ENCODE assay signal across 8 cellular contexts in the genomic region with DNA sequence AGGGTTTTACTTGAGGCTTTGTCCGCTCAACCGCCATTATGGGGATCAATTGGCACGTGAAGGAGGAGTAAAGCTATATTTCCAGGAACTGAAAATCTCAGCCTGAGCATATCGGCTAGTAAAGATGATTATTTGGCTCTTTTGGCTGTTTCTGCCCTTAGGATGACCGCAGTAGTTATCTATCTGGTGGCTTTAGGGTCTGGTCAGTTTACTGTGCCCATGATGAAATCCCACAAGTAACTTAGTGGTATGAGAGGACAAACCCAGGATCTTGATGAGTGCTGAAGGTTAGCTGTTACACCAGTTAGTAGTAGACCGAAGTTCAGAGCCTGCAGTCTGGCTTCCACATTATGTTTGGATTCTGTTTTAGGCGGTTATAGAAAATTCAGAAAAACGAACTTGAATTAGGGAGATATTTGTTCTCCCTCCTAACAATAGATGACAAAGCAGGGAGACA. TPM values are rescaled to one million over a fixed set of nuclear protein-coding genes. Genes with fewer than 3 reads are reported as not detected.
A peak's percentile ranks its signal among the peaks of the same experiment; 100 is the strongest.
DNase-seq lines count a peak whose midpoint lies in the region; ATAC-seq and TF ChIP-seq lines count a peak whose summit lies in the region.

No MANE protein-coding gene starts in this region.

- intact Hi-C loops in esophagus muscularis mucosa (cut with DNase I) (no loop called here), prostate gland (cut with DNase I) (no loop called here)

- TF ChIP-seq CTCF in RWPE1 (conservative IDR thresholded peaks at IDR 0.05; ENCODE audit: low read depth) = no peak
- no peak for TF ChIP-seq CTCF in esophagus muscularis mucosa (IDR thresholded peaks at IDR 0.05)
- TF ChIP-seq CTCF in prostate gland (IDR thresholded peaks at IDR 0.05) = no peak

- H3K27me3 ChIP-seq in H7 (ENCODE audit: control insufficient read depth, insufficient read depth, low read length) (no peaks in the 10 kb centered on the region), esophagus muscularis mucosa (no peaks in the 10 kb centered on the region), prostate gland (replicated peaks; ENCODE audit: insufficient read depth) (no peaks in the 10 kb centered on the region)

- 2% methylated on average over 8 of the region's 8 CpGs for WGBS in esophagus muscularis mucosa
- under 1% methylated on average over 8 of the region's 8 CpGs for WGBS in prostate gland

- H3K4me1 ChIP-seq in esophagus muscularis mucosa (peaks cover 49 to 77% (median 67%) of the 10 kb centered on the region in 4 donors), prostate gland (replicated peaks) (peaks cover 8% of the 10 kb centered on the region)

- H3K27ac ChIP-seq in RWPE1 (peak overlapping the region; percentile 98), esophagus muscularis mucosa (replicated peaks in 1 of 4) (peak overlapping the region; percentile 97 to 100 (median 98)), prostate gland (peak overlapping the region; percentile 98)

- H3K9me3 ChIP-seq in esophagus muscularis mucosa (no peaks in the 10 kb centered on the region), prostate gland (no peaks in the 10 kb centered on the region)

- no peak for DNase-seq in H7
- no peak for DNase-seq in RWPE1 (ENCODE audit: low spot score)
- DNase-seq in esophagus muscularis mucosa (ENCODE audit: extremely low spot score) = no peak
- no peak for DNase-seq in prostate gland (ENCODE audit: low spot score)
- no peak for DNase-seq in AG08395 (ENCODE audit: low spot score)
- DNase-seq in stimulated activated CD4-positive, alpha-beta T cell treated with anti-CD3 and anti-CD28 coated beads, Interleukin-1b, Interleukin-23, amount 100 ng/mL, for 48 hours = no peak
- DNase-seq in NCI-H69 (lab: John Stamatoyannopoulos, UW) = no peak

- TF ChIP-seq POLR2A in esophagus muscularis mucosa (IDR thresholded peaks at IDR 0.05; ENCODE audit: low read depth) (no peak), prostate gland (IDR thresholded peaks at IDR 0.05) (no peak)

- H3K36me3 ChIP-seq in H7 (replicated peaks; ENCODE audit: control insufficient read depth, insufficient read depth, low read length) (peaks cover 30% of the 10 kb centered on the region), esophagus muscularis mucosa (peaks cover 36 to 45% (median 42%) of the 10 kb centered on the region in 4 donors), prostate gland (peaks cover 0 to 18% of the 10 kb centered on the region in 2 donors)

- CTCF ChIA-PET in RWPE1 (lab: Yijun Ruan, JAX) = no interaction called here

- POLR2A ChIA-PET in RWPE1 (lab: Yijun Ruan, JAX; ENCODE audit: low non-redundant PET) = interaction anchor here (1.6 to 2.2 kb wide), 3 partner anchors 35 to 121 kb away, joined by 4 to 10 read pairs (median 9); a partner anchor contains a TSS

- no peak for TF ChIP-seq EP300 in esophagus muscularis mucosa (IDR thresholded peaks at IDR 0.05)

- H3K4me3 ChIP-seq in H7 (ENCODE audit: insufficient read depth, low read depth, low read length) (peak overlapping the region; percentile 99), esophagus muscularis mucosa (peak overlapping the region; percentile 85 to 95 (median 88)), prostate gland (peak overlapping the region; percentile 88 to 90)

- ATAC-seq in HG02798 (IDR thresholded peaks at IDR 0.05; ENCODE audit: poor library complexity, unreplicated experiment) = no peak

RNA-seq across cellular contexts. Expression of a gene that starts 1.2 kb away (rescaled TPM):
- total RNA-seq in H7 (2014; rRNA removed; shearing (Covaris generic)) = 57.6 and 98.6 TPM in 2 replicates
- total RNA-seq in esophagus muscularis mucosa (100 to 1,000 TPM in 2 of 4 donors, 10 to 100 TPM in 2; 76.3 to 262 (median 102) TPM), prostate gland (100 to 1,000 TPM; 103 to 134 TPM)

RNA-seq across cellular contexts. Expression of a gene that starts 21.1 kb away (rescaled TPM):
- 23.3 and 33.0 TPM in 2 replicates for total RNA-seq in H7 (2014; rRNA removed; shearing (Covaris generic))
- 10 to 100 TPM; 15.0 to 25.3 (median 19.5) TPM for total RNA-seq in esophagus muscularis mucosa
- 10 to 100 TPM; 17.8 to 52.7 TPM for total RNA-seq in prostate gland

RNA-seq across cellular contexts. Expression of a gene that starts 37.2 kb away (rescaled TPM):
- total RNA-seq in H7 (2014; rRNA removed; shearing (Covaris generic)) = 17.7 and 33.0 TPM in 2 replicates
- 10 to 100 TPM in 2 of 4 donors, 1 to 10 TPM in 2; 4.8 to 15.6 (median 8.3) TPM for total RNA-seq in esophagus muscularis mucosa
- 100 to 1,000 TPM in 1 of 2 donors, 10 to 100 TPM in 1; 44.4 to 108 TPM for total RNA-seq in prostate gland

RNA-seq across cellular contexts. Expression of a gene that starts 44.1 kb away (rescaled TPM):
- 1.00 and 1.4 TPM in 2 replicates for total RNA-seq in H7 (2014; rRNA removed; shearing (Covaris generic))
- total RNA-seq in esophagus muscularis mucosa (10 to 100 TPM; 35.6 to 50.7 (median 42.0) TPM), prostate gland (10 to 100 TPM in 1 of 2 donors, 1 to 10 TPM in 1; 8.4 to 27.0 TPM)

RNA-seq across cellular contexts. Expression of a gene that starts 55.4 kb away (rescaled TPM):
- total RNA-seq in H7 (2014; rRNA removed; shearing (Covaris generic)) = 159 and 201 TPM in 2 replicates
- total RNA-seq in esophagus muscularis mucosa = 100 to 1,000 TPM; 133 to 142 (median 138) TPM
- total RNA-seq in prostate gland = 100 to 1,000 TPM; 161 to 201 TPM
